11 cellular contexts compared by ENCODE assay signal in the genomic region with DNA sequence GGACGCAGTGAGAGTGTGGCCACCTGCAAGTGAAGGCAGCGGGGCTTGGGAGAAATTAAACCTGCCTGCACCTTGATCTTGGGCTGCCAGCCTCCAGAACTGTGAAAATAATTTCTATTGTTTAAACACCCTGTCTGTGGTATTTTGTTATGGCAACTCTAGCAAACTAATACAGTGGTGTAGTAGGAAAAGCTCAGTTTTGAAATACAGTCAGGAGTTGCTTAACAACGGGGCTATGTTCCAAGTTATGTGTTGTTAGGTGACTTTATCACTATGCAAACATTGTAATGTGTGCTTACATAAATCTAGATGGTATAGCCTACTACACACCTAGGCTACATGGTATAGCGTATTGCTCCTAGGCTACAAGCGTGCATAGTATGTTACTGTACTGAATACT.
DNase-seq lines count a peak whose midpoint lies in the region; ATAC-seq and TF ChIP-seq lines count a peak whose summit lies in the region.
"Had no signal": no experiment of that assay in that cellular context is flagged by ENCODE, and none has a peak within 500 bp of the region (broad histone marks: within the 10 kb centered on the region; RNA-seq: fewer than 3 reads in every experiment).

No MANE protein-coding gene starts in this region.

- intact Hi-C loops in mucosa of descending colon (cut with DNase I, micrococcal nuclease): no loop called here
- intact Hi-C loops in dorsolateral prefrontal cortex (cut with DNase I): no loop called here

- H3K4me3 ChIP-seq in mucosa of descending colon (no peak overlapping the region), dorsolateral prefrontal cortex (no peak overlapping the region)
- H3K4me3 ChIP-seq: right atrium auricular region had no signal

- H3K27ac ChIP-seq in dorsolateral prefrontal cortex: no peak overlapping the region

- ATAC-seq in mucosa of descending colon: peak; percentile 98

- H3K27me3 ChIP-seq in dorsolateral prefrontal cortex: peaks cover 0 to 3% (median 0%) of the 10 kb centered on the region in 45 donors
- H3K27me3 ChIP-seq: right atrium auricular region had no signal

- no peak for TF ChIP-seq CTCF in mucosa of descending colon (IDR thresholded peaks at IDR 0.05)
- TF ChIP-seq CTCF in dorsolateral prefrontal cortex (IDR thresholded peaks at IDR 0.05 in 54 of 56, conservative IDR thresholded peaks at IDR 0.05 in 2 of 56; ENCODE audit: low read depth in 1 of 56, partially characterized antibody in 56 of 56): no peak

- peaks cover 5% of the 10 kb centered on the region for H3K9me3 ChIP-seq in mucosa of descending colon

- H3K36me3 ChIP-seq in mucosa of descending colon (ENCODE audit: low read depth): no peaks in the 10 kb centered on the region
- H3K36me3 ChIP-seq: right atrium auricular region had no signal

- DNase-seq in EL (peak; percentile 47), RPMI7951 (ENCODE audit: low read depth) (peak; percentile 75), dermis microvascular lymphatic vessel endothelial cell (ENCODE audit: low read depth in 2 of 2) (peak; percentile 44 to 85), mucosa of descending colon (peak in 1 of 3 donors; percentile 45), UCSD-AML1 (lab: John Stamatoyannopoulos, UW; ENCODE audit: unreplicated experiment) (no peak), dorsolateral prefrontal cortex (no peak)
- no peak for DNase-seq in activated CD4-positive, alpha-beta T cell treated with anti-CD3 and anti-CD28 coated beads, Interleukin-2, amount 50 U/mL, for 48 hours
- DNase-seq in activated CD4-positive, CD25-positive, alpha-beta regulatory T cell treated with anti-CD3 and anti-CD28 coated beads, Interleukin-2, amount 50 U/mL, for 72 hours: no peak
- DNase-seq: NCI-H1417 treated with DMSO at 0.1 percent for 48 hours, NCI-H82 had no signal

- no peaks in the 10 kb centered on the region for H3K4me1 ChIP-seq in mucosa of descending colon (ENCODE audit: low read depth)
- H3K4me1 ChIP-seq: right atrium auricular region had no signal

Comparison
In these comparisons a context has a peak if more than half of its experiments do, and no peak if none do; other contexts are left out.
1. DNase-seq: peak in EL (single experiment), RPMI7951 (single experiment) and dermis microvascular lymphatic vessel endothelial cell (2 of 2); none in activated CD4-positive, alpha-beta T cell treated with anti-CD3 and anti-CD28 coated beads, Interleukin-2, amount 50 U/mL, for 48 hours (0 of 2), activated CD4-positive, CD25-positive, alpha-beta regulatory T cell treated with anti-CD3 and anti-CD28 coated beads, Interleukin-2, amount 50 U/mL, for 72 hours (single experiment), UCSD-AML1 (single experiment) and dorsolateral prefrontal cortex (0 of 10).